1 cellular context compared by ENCODE assay signal in genomic region chr13:88979465-88980180, GRCh38.
TF ChIP-seq lines count a peak whose summit lies in the region.

No MANE protein-coding gene starts in this region.

TF ChIP-seq in H1, 55 proteins besides CTCF, POLR2A, EP300 and RAD21 (continued from another document):
- no peak for TF ChIP-seq CHD7 (IDR thresholded peaks at IDR 0.05; ENCODE audit: insufficient replicate concordance, low read length)
